ENCODE assay signal across 24 cellular contexts in genomic region chr1:107172450-107172849, GRCh38. TPM values are rescaled to one million over a fixed set of nuclear protein-coding genes. Genes with fewer than 3 reads are reported as not detected.
A peak's percentile ranks its signal among the peaks of the same experiment; 100 is the strongest.
DNase-seq lines count a peak whose midpoint lies in the region; ATAC-seq, FAIRE-seq and TF ChIP-seq lines count a peak whose summit lies in the region.
"Had no signal": no experiment of that assay in that cellular context is flagged by ENCODE, and none has a peak within 500 bp of the region (broad histone marks: within the 10 kb centered on the region; RNA-seq: fewer than 3 reads in every experiment).

No MANE protein-coding gene starts in this region.

- ATAC-seq in PC-3 = peak; percentile 63
- ATAC-seq in sciatic nerve = no peak
- ATAC-seq: A549; CD8-positive, alpha-beta T cell; GM12878 had no signal

- intact Hi-C loops in PC-3 (cut with micrococcal nuclease) (no loop called here), sciatic nerve (cut with DNase I) (no loop called here)

- no peak for TF ChIP-seq CTCF in BJ (IDR thresholded peaks at IDR 0.05; ENCODE audit: insufficient read depth, low read depth, low read length)
- no peak for TF ChIP-seq CTCF in PC-3 (conservative IDR thresholded peaks at IDR 0.05; ENCODE audit: low read depth, low read length)
- no peak for TF ChIP-seq CTCF in astrocyte (IDR thresholded peaks at IDR 0.05; ENCODE audit: insufficient read depth, low read depth, low read length)
- TF ChIP-seq CTCF in smooth muscle cell (IDR thresholded peaks at IDR 0.05; ENCODE audit: borderline replicate concordance, insufficient read depth, poor library complexity, severe bottlenecking) = no peak
- no peak for TF ChIP-seq CTCF in tibial nerve (IDR thresholded peaks at IDR 0.05)

- H3K27me3 ChIP-seq in BJ (ENCODE audit: control insufficient read depth, insufficient read depth, low read length) (no peaks in the 10 kb centered on the region), PC-3 (ENCODE audit: low read length) (no peaks in the 10 kb centered on the region), astrocyte (ENCODE audit: insufficient read depth, low read length) (no peaks in the 10 kb centered on the region), smooth muscle cell (ENCODE audit: low read depth) (no peaks in the 10 kb centered on the region), tibial nerve (no peaks in the 10 kb centered on the region)
- H3K27me3 ChIP-seq: BLaER1 had no signal

- peaks cover 19% of the 10 kb centered on the region for H3K4me1 Mint-ChIP-seq in astrocyte (ENCODE audit: low read depth, unreplicated experiment)
- H3K4me1 Mint-ChIP-seq: CD4-positive, CD25-positive, alpha-beta regulatory T cell had no signal

- no peaks in the 10 kb centered on the region for H3K36me3 Mint-ChIP-seq in astrocyte (ENCODE audit: low read depth, unreplicated experiment)
- H3K36me3 Mint-ChIP-seq: CD4-positive, CD25-positive, alpha-beta regulatory T cell; CD8-positive, alpha-beta T cell had no signal

- no peaks in the 10 kb centered on the region for H3K9me3 Mint-ChIP-seq in astrocyte (ENCODE audit: unreplicated experiment)
- H3K9me3 Mint-ChIP-seq: CD8-positive, alpha-beta T cell; HFFc6 had no signal

- no peak overlapping the region for H3K4me2 ChIP-seq in PC-3 (ENCODE audit: low read length)
- H3K4me2 ChIP-seq in astrocyte (ENCODE audit: low read length) = no peak overlapping the region
- H3K4me2 ChIP-seq in smooth muscle cell = peak overlapping the region; percentile 14
- H3K4me2 ChIP-seq: A549, BLaER1 had no signal

- FAIRE-seq in astrocyte (lab: Jason Lieb, UNC) = no peak
- FAIRE-seq: A549, GM12878, GM19239, H54 had no signal

- no peaks in the 10 kb centered on the region for H3K9me3 ChIP-seq in PC-3 (ENCODE audit: low read length)
- no peaks in the 10 kb centered on the region for H3K9me3 ChIP-seq in astrocyte (ENCODE audit: insufficient read depth, low read depth, low read length)
- no peaks in the 10 kb centered on the region for H3K9me3 ChIP-seq in smooth muscle cell (replicated peaks; ENCODE audit: low read depth)
- H3K9me3 ChIP-seq in tibial nerve = no peaks in the 10 kb centered on the region
- H3K9me3 ChIP-seq: A549, BLaER1, Caco-2, HAP-1 had no signal

- H3K79me2 ChIP-seq in PC-3 (ENCODE audit: low read length) (no peaks in the 10 kb centered on the region), astrocyte (ENCODE audit: insufficient read depth, low read length) (peaks cover 5% of the 10 kb centered on the region), smooth muscle cell (ENCODE audit: low read depth) (no peaks in the 10 kb centered on the region)

- H3K27me3 Mint-ChIP-seq in astrocyte (ENCODE audit: low read depth, unreplicated experiment) = no peaks in the 10 kb centered on the region
- H3K27me3 Mint-ChIP-seq: CD4-positive, CD25-positive, alpha-beta regulatory T cell had no signal

- no peak overlapping the region for H2AFZ ChIP-seq in PC-3 (ENCODE audit: low read length)
- H2AFZ ChIP-seq in astrocyte (ENCODE audit: low read depth, low read length) = no peak overlapping the region
- H2AFZ ChIP-seq in smooth muscle cell (ENCODE audit: low read depth) = no peak overlapping the region

- H3K9ac ChIP-seq in PC-3 (ENCODE audit: low read length) (no peak overlapping the region), astrocyte (ENCODE audit: low read length) (no peak overlapping the region), smooth muscle cell (ENCODE audit: low read depth) (no peak overlapping the region)
- H3K9ac ChIP-seq: BLaER1 had no signal

- TF ChIP-seq EP300 in tibial nerve (IDR thresholded peaks at IDR 0.05) = no peak

- H3K36me3 ChIP-seq in BJ (ENCODE audit: control insufficient read depth, insufficient read depth, low read length) (no peaks in the 10 kb centered on the region), PC-3 (ENCODE audit: low read depth, low read length) (no peaks in the 10 kb centered on the region), astrocyte (ENCODE audit: insufficient read depth, low read length) (no peaks in the 10 kb centered on the region), smooth muscle cell (ENCODE audit: low read depth) (no peaks in the 10 kb centered on the region), tibial nerve (no peaks in the 10 kb centered on the region)
- H3K36me3 ChIP-seq: BLaER1, HAP-1 had no signal

- 70% methylated on average over 4 of the region's 4 CpGs for WGBS in smooth muscle cell (ENCODE audit: low lambda C conversion rate)
- WGBS in tibial nerve, 2 donors = 81 to 84% methylated on average over 4 of the region's 4 CpGs

- no peaks in the 10 kb centered on the region for H3F3A ChIP-seq in PC-3 (ENCODE audit: low read length, unreplicated experiment)
- H3F3A ChIP-seq in smooth muscle cell (ENCODE audit: low read depth) = no peaks in the 10 kb centered on the region

- H3K4me3 ChIP-seq in BJ (ENCODE audit: low read depth, low read length) (no peak overlapping the region), PC-3 (ENCODE audit: low read length) (no peak overlapping the region), astrocyte (ENCODE audit: insufficient read depth, low read depth, low read length) (no peak overlapping the region), smooth muscle cell (no peak overlapping the region), tibial nerve (no peak overlapping the region)
- H3K4me3 ChIP-seq: A549, BLaER1, GM12878, HAP-1 had no signal

- H3K9me2 ChIP-seq in PC-3 (replicated peaks; ENCODE audit: low read length) = no peaks in the 10 kb centered on the region

- no peak overlapping the region for H3K27ac Mint-ChIP-seq in astrocyte (ENCODE audit: unreplicated experiment)
- H3K27ac Mint-ChIP-seq: CD4-positive, CD25-positive, alpha-beta regulatory T cell; CD8-positive, alpha-beta T cell; HFFc6 had no signal

- TF ChIP-seq POLR2A in tibial nerve (IDR thresholded peaks at IDR 0.05) = no peak

- DNase-seq in BJ (ENCODE audit: low read depth) (peak; percentile 32), PC-3 (no peak), astrocyte (ENCODE audit: low read depth) (peak; percentile 20), smooth muscle cell (lab: John Stamatoyannopoulos, UW; ENCODE audit: unreplicated experiment) (no peak), sciatic nerve (ENCODE audit: low spot score) (no peak), tibial nerve (ENCODE audit: low spot score in 2 of 2) (no peak), cerebellar cortex (ENCODE audit: low spot score) (no peak)
- DNase-seq: 8988T; Caco-2; CD4-positive, CD25-positive, alpha-beta regulatory T cell; CD8-positive, alpha-beta T cell; DMS153; DND-41; EL; GDM1; GOT3; HFFc6 had no signal

- H3K4me3 Mint-ChIP-seq in astrocyte (ENCODE audit: unreplicated experiment) = no peak overlapping the region
- H3K4me3 Mint-ChIP-seq: CD4-positive, CD25-positive, alpha-beta regulatory T cell; CD8-positive, alpha-beta T cell; HFFc6 had no signal

- H3K4me1 ChIP-seq in PC-3 (ENCODE audit: insufficient read depth, low read length) (0 out of 2 replicates have a peak, but pooled peaks cover 7% of the 10 kb centered on the region), astrocyte (ENCODE audit: insufficient read depth, low read length) (no peaks in the 10 kb centered on the region), smooth muscle cell (ENCODE audit: low read depth) (no peaks in the 10 kb centered on the region), tibial nerve (no peaks in the 10 kb centered on the region)
- H3K4me1 ChIP-seq: A549, BLaER1, Caco-2, HAP-1 had no signal

- H4K20me1 ChIP-seq in PC-3 (ENCODE audit: low read length) (no peaks in the 10 kb centered on the region), astrocyte (ENCODE audit: insufficient read depth, low read length) (no peaks in the 10 kb centered on the region), smooth muscle cell (ENCODE audit: low read depth) (no peaks in the 10 kb centered on the region)
- H4K20me1 ChIP-seq: BLaER1 had no signal

- no TSS peak for BruUV-seq in PC-3 (replicated peaks; lab: Mats Ljungman, UMichigan)

- H3K27ac ChIP-seq in PC-3 (ENCODE audit: low read length) = no peak overlapping the region
- no peak overlapping the region for H3K27ac ChIP-seq in astrocyte (ENCODE audit: low read depth, low read length)
- no peak overlapping the region for H3K27ac ChIP-seq in smooth muscle cell (ENCODE audit: low read depth)
- H3K27ac ChIP-seq in tibial nerve = no peak overlapping the region
- H3K27ac ChIP-seq: A549, BLaER1, C4-2B had no signal

- CTCF ChIA-PET in BJ (lab: Yijun Ruan, JAX) (no interaction called here), PC-3 (lab: Charles Lee) (no interaction called here)

- POLR2A ChIA-PET in BJ (lab: Charles Lee) = no interaction called here
- POLR2A ChIA-PET in PC-3 (lab: Charles Lee; ENCODE audit: unreplicated experiment) = no interaction called here

RNA-seq across cellular contexts. Expression of gene NTNG1, which starts 31.6 kb away (rescaled TPM):
- 3.3 and 4.6 TPM in 2 replicates for polyA plus RNA-seq in BJ (2011; rRNA removed)
- polyA minus RNA-seq in BJ (2011; rRNA and poly(A)+ RNA removed) = 2.7 and 3.3 TPM in 2 replicates
- 6.7 and 6.8 TPM in 2 replicates for total RNA-seq in PC-3 (2014; rRNA removed)
- total RNA-seq in astrocyte = 6.7 and 8.1 TPM in 2 replicates
- total RNA-seq in smooth muscle cell = 0.76 and 1.1 TPM in 2 replicates
- 0.39 and 0.58 TPM in 2 replicates for polyA plus RNA-seq in smooth muscle cell
- total RNA-seq in sciatic nerve = 8.2 TPM
- 1 to 10 TPM; 1.4 to 6.6 (median 3.9) TPM for total RNA-seq in tibial nerve
- total RNA-seq: Caco-2; CD4-positive, CD25-positive, alpha-beta regulatory T cell; CD8-positive, alpha-beta T cell had no signal
- polyA plus RNA-seq: A549; CD4-positive, CD25-positive, alpha-beta regulatory T cell had no signal

Comparison
In these comparisons a context has a peak if more than half of its experiments do, and no peak if none do; other contexts are left out.
1. DNase-seq: peak in BJ (single experiment) and astrocyte (single experiment); none in PC-3 (single experiment), smooth muscle cell (single experiment), sciatic nerve (single experiment), tibial nerve (0 of 2) and cerebellar cortex (single experiment).